19 cellular contexts compared by ENCODE assay signal in genomic region chr5:92519717-92520632, GRCh38.
DNase-seq lines count a peak whose midpoint lies in the region; ATAC-seq and TF ChIP-seq lines count a peak whose summit lies in the region.
"Had no signal": no experiment of that assay in that cellular context is flagged by ENCODE, and none has a peak within 500 bp of the region (broad histone marks: within the 10 kb centered on the region; RNA-seq: fewer than 3 reads in every experiment).

No MANE protein-coding gene starts in this region.

- no peak for ATAC-seq in stimulated activated memory B cell treated with anti-CD40 and anti-IgM and Interleukin-4, amounts not matched to agents 10 μg/mL and 1 μg/mL and 100 μg/mL, for 72 hours

- TF ChIP-seq CTCF in LNCaP clone FGC (IDR thresholded peaks at IDR 0.05; ENCODE audit: control insufficient read depth, extremely low read depth, insufficient read depth) = no peak
- peak; percentile 3 for TF ChIP-seq CTCF in cardiac fibroblast (IDR thresholded peaks at IDR 0.05; ENCODE audit: low read depth, low read length)
- TF ChIP-seq CTCF in nephron (IDR thresholded peaks at IDR 0.05; ENCODE audit: unreplicated experiment in 3 of 3) = no peak
- no peak for TF ChIP-seq CTCF in GM10248 (IDR thresholded peaks at IDR 0.05; ENCODE audit: control extremely low read depth, extremely low read depth, low read depth, missing control alignments)

- no peak overlapping the region for H3K4me3 Mint-ChIP-seq in nephron
- no peak overlapping the region for H3K4me3 Mint-ChIP-seq in stimulated activated memory B cell treated with anti-CD40 and anti-IgM and Interleukin-4, amounts not matched to agents 10 μg/mL and 1 μg/mL and 100 μg/mL, for 72 hours
- H3K4me3 Mint-ChIP-seq: B cell had no signal

- H3K4me1 Mint-ChIP-seq in nephron = peaks cover 14% of the 10 kb centered on the region
- no peaks in the 10 kb centered on the region for H3K4me1 Mint-ChIP-seq in stimulated activated memory B cell treated with anti-CD40 and anti-IgM and Interleukin-4, amounts not matched to agents 10 μg/mL and 1 μg/mL and 100 μg/mL, for 72 hours
- H3K4me1 Mint-ChIP-seq: B cell had no signal

- H3K27ac Mint-ChIP-seq in nephron = peak overlapping the region; percentile 13 to 92 (median 86)
- H3K27ac Mint-ChIP-seq in stimulated activated memory B cell treated with anti-CD40 and anti-IgM and Interleukin-4, amounts not matched to agents 10 μg/mL and 1 μg/mL and 100 μg/mL, for 72 hours = no peak overlapping the region
- H3K27ac Mint-ChIP-seq: B cell had no signal

- peaks cover 9% of the 10 kb centered on the region for H3K9me3 Mint-ChIP-seq in nephron
- peaks cover 5% of the 10 kb centered on the region for H3K9me3 Mint-ChIP-seq in stimulated activated memory B cell treated with anti-CD40 and anti-IgM and Interleukin-4, amounts not matched to agents 10 μg/mL and 1 μg/mL and 100 μg/mL, for 72 hours

- CTCF ChIA-PET in GM10248 (lab: Yijun Ruan, JAX) = no interaction called here

- POLR2A ChIA-PET in GM10248 (lab: Yijun Ruan, JAX) = no interaction called here

- DNase-seq in LNCaP clone FGC (ENCODE audit: low read depth) = peak; percentile 44
- DNase-seq in NCI-H446 (lab: John Stamatoyannopoulos, UW) = peak; percentile 10 to 11
- DNase-seq in cardiac fibroblast (ENCODE audit: low read depth in 2 of 2) = peak in 1 of 2 donors; percentile 54
- DNase-seq in CD1c-positive myeloid dendritic cell (ENCODE audit: extremely low spot score) = no peak
- no peak for DNase-seq in amniotic stem cell (lab: John Stamatoyannopoulos, UW)
- no peak for DNase-seq in GM10248 (ENCODE audit: extremely low spot score)
- DNase-seq: activated CD4-positive, CD25-positive, alpha-beta regulatory T cell; anterior cingulate cortex; Karpas-422; midbrain; NCI-H187; nucleus accumbens; sigmoid colon; stimulated activated CD4-positive, alpha-beta T cell treated with anti-CD3 and anti-CD28 coated beads, Interleukin-2, amount 100 ng/mL, for 48 hours; T-helper 2 cell had no signal

- H3K36me3 Mint-ChIP-seq in nephron (ENCODE audit: low read depth) = peaks cover 3% of the 10 kb centered on the region
- no peaks in the 10 kb centered on the region for H3K36me3 Mint-ChIP-seq in stimulated activated memory B cell treated with anti-CD40 and anti-IgM and Interleukin-4, amounts not matched to agents 10 μg/mL and 1 μg/mL and 100 μg/mL, for 72 hours

- no peaks in the 10 kb centered on the region for H3K27me3 Mint-ChIP-seq in nephron (ENCODE audit: low read depth)
- no peaks in the 10 kb centered on the region for H3K27me3 Mint-ChIP-seq in stimulated activated memory B cell treated with anti-CD40 and anti-IgM and Interleukin-4, amounts not matched to agents 10 μg/mL and 1 μg/mL and 100 μg/mL, for 72 hours
- H3K27me3 Mint-ChIP-seq: B cell had no signal

- no peak overlapping the region for H3K4me3 ChIP-seq in LNCaP clone FGC (ENCODE audit: low read depth, low read length)
- H3K4me3 ChIP-seq in cardiac fibroblast (replicated peaks in 1 of 2; ENCODE audit: low read depth in 2 of 2, low read length in 2 of 2) = no peak overlapping the region
- H3K4me3 ChIP-seq: sigmoid colon, suprapubic skin had no signal

Comparison
In these comparisons a context has a peak if more than half of its experiments do, and no peak if none do; other contexts are left out.
1. DNase-seq: peak in LNCaP clone FGC (single experiment) and NCI-H446 (2 of 2); none in CD1c-positive myeloid dendritic cell (single experiment), amniotic stem cell (single experiment) and GM10248 (single experiment).